1 cellular context compared by ENCODE assay signal in genomic region chr6:86936834-86937218, GRCh38.
TF ChIP-seq lines count a peak whose summit lies in the region.

No MANE protein-coding gene starts in this region.

TF ChIP-seq in GM23338, 12 proteins besides CTCF, POLR2A, EP300 and RAD21 (continued from another document):
- TF ChIP-seq, protein P1, sequence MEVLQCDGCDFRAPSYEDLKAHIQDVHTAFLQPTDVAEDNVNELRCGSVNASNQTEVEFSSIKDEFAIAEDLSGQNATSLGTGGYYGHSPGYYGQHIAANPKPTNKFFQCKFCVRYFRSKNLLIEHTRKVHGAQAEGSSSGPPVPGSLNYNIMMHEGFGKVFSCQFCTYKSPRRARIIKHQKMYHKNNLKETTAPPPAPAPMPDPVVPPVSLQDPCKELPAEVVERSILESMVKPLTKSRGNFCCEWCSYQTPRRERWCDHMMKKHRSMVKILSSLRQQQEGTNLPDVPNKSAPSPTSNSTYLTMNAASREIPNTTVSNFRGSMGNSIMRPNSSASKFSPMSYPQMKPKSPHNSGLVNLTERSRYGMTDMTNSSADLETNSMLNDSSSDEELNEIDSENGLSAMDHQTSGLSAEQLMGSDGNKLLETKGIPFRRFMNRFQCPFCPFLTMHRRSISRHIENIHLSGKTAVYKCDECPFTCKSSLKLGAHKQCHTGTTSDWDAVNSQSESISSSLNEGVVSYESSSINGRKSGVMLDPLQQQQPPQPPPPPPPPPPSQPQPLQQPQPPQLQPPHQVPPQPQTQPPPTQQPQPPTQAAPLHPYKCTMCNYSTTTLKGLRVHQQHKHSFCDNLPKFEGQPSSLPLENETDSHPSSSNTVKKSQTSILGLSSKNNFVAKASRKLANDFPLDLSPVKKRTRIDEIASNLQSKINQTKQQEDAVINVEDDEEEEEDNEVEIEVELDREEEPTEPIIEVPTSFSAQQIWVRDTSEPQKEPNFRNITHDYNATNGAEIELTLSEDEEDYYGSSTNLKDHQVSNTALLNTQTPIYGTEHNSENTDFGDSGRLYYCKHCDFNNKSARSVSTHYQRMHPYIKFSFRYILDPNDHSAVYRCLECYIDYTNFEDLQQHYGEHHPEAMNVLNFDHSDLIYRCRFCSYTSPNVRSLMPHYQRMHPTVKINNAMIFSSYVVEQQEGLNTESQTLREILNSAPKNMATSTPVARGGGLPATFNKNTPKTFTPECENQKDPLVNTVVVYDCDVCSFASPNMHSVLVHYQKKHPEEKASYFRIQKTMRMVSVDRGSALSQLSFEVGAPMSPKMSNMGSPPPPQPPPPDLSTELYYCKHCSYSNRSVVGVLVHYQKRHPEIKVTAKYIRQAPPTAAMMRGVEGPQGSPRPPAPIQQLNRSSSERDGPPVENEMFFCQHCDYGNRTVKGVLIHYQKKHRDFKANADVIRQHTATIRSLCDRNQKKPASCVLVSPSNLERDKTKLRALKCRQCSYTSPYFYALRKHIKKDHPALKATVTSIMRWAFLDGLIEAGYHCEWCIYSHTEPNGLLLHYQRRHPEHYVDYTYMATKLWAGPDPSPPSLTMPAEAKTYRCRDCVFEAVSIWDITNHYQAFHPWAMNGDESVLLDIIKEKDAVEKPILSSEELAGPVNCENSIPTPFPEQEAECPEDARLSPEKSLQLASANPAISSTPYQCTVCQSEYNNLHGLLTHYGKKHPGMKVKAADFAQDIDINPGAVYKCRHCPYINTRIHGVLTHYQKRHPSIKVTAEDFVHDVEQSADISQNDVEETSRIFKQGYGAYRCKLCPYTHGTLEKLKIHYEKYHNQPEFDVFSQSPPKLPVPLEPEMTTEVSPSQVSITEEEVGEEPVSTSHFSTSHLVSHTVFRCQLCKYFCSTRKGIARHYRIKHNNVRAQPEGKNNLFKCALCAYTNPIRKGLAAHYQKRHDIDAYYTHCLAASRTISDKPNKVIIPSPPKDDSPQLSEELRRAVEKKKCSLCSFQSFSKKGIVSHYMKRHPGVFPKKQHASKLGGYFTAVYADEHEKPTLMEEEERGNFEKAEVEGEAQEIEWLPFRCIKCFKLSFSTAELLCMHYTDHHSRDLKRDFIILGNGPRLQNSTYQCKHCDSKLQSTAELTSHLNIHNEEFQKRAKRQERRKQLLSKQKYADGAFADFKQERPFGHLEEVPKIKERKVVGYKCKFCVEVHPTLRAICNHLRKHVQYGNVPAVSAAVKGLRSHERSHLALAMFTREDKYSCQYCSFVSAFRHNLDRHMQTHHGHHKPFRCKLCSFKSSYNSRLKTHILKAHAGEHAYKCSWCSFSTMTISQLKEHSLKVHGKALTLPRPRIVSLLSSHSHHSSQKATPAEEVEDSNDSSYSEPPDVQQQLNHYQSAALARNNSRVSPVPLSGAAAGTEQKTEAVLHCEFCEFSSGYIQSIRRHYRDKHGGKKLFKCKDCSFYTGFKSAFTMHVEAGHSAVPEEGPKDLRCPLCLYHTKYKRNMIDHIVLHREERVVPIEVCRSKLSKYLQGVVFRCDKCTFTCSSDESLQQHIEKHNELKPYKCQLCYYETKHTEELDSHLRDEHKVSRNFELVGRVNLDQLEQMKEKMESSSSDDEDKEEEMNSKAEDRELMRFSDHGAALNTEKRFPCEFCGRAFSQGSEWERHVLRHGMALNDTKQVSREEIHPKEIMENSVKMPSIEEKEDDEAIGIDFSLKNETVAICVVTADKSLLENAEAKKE (CRISPR knock-in tag; IDR thresholded peaks at IDR 0.05), result peak; percentile 85
- TF ChIP-seq EZH2 (IDR thresholded peaks at IDR 0.05; ENCODE audit: low read depth, unreplicated experiment) (no peak), ETS1 (IDR thresholded peaks at IDR 0.05) (no peak), CREB1 (CRISPR knock-in tag; IDR thresholded peaks at IDR 0.05; ENCODE audit: low read depth) (peak; percentile 25; the same call in 1 of the 2 replicates), NANOG (IDR thresholded peaks at IDR 0.05; ENCODE audit: borderline replicate concordance) (no peak)
